9 cellular contexts compared by ENCODE assay signal in genomic region chr13:100434010-100434763, GRCh38.
DNase-seq lines count a peak whose midpoint lies in the region; ATAC-seq, FAIRE-seq and TF ChIP-seq lines count a peak whose summit lies in the region.
"Had no signal": no experiment of that assay in that cellular context is flagged by ENCODE, and none has a peak within 500 bp of the region (broad histone marks: within the 10 kb centered on the region; RNA-seq: fewer than 3 reads in every experiment).

No MANE protein-coding gene starts in this region.

- ATAC-seq in GM18873 (IDR thresholded peaks at IDR 0.05; ENCODE audit: low FRiP score, unreplicated experiment): peak; percentile 95
- peak; percentile 69 for ATAC-seq in HG02840 (IDR thresholded peaks at IDR 0.05; ENCODE audit: low FRiP score, unreplicated experiment)
- ATAC-seq in heart right ventricle: no peak

- TF ChIP-seq CTCF in heart right ventricle (IDR thresholded peaks at IDR 0.05): no peak
- no peak for TF ChIP-seq CTCF in kidney (IDR thresholded peaks at IDR 0.05; ENCODE audit: borderline replicate concordance, extremely low read depth, insufficient read depth)

- DNase-seq in SW480 (ENCODE audit: low spot score) (peak; percentile 83), SKM-1 treated with dmso at 0.1 percent for 144 hours (lab: John Stamatoyannopoulos, UW; ENCODE audit: unreplicated experiment) (no peak), heart right ventricle (no peak), NCI-H1436 treated with DMSO at 0.1 percent for 48 hours (lab: John Stamatoyannopoulos, UW) (no peak), kidney (no peak)
- DNase-seq: stimulated activated CD4-positive, alpha-beta T cell treated with anti-CD3 and anti-CD28 coated beads, Interleukin-1b, Interleukin-23, amount 100 ng/mL, for 48 hours had no signal

- H3K36me3 ChIP-seq in mucosa of rectum (ENCODE audit: control insufficient read depth in 2 of 2, insufficient read depth in 2 of 2, low read length in 2 of 2): peaks cover 0 to 3% of the 10 kb centered on the region in 2 donors
- peaks cover 0 to 12% (median 0%) of the 10 kb centered on the region in 9 donors for H3K36me3 ChIP-seq in heart right ventricle
- no peaks in the 10 kb centered on the region for H3K36me3 ChIP-seq in kidney (ENCODE audit: control insufficient read depth in 1 of 2, insufficient read depth in 2 of 2, low read length in 2 of 2)

- 84 to 92% methylated on average over 5 of the region's 5 CpGs for WGBS in heart right ventricle, 2 donors

- peaks cover 3 to 18% of the 10 kb centered on the region in 2 donors for H3K4me1 ChIP-seq in mucosa of rectum (ENCODE audit: control insufficient read depth in 2 of 2, insufficient read depth in 2 of 2, low read length in 2 of 2)
- no peaks in the 10 kb centered on the region for H3K4me1 ChIP-seq in heart right ventricle
- H3K4me1 ChIP-seq in kidney (ENCODE audit: control insufficient read depth in 1 of 2, insufficient read depth in 1 of 2, low read depth in 1 of 2, low read length in 2 of 2): no peaks in the 10 kb centered on the region

- no peak overlapping the region for H3K4me3 ChIP-seq in mucosa of rectum (ENCODE audit: low read length in 2 of 2)
- H3K4me3 ChIP-seq in heart right ventricle: no peak overlapping the region
- no peak overlapping the region for H3K4me3 ChIP-seq in kidney (ENCODE audit: low read length in 2 of 2)

- intact Hi-C loops in heart right ventricle (cut with DNase I): no loop called here
- intact Hi-C loops in kidney (cut with DNase I): no loop called here

- H3K9ac ChIP-seq in mucosa of rectum (ENCODE audit: low read depth in 1 of 2, low read length in 2 of 2) (no peak overlapping the region), kidney (ENCODE audit: low read length in 2 of 2) (no peak overlapping the region)

- H3K27me3 ChIP-seq in mucosa of rectum (ENCODE audit: control insufficient read depth in 2 of 2, insufficient read depth in 2 of 2, low read length in 2 of 2) (no peaks in the 10 kb centered on the region), heart right ventricle (no peaks in the 10 kb centered on the region)

- H3K9me3 ChIP-seq in mucosa of rectum (ENCODE audit: control insufficient read depth in 2 of 2, low read length in 2 of 2): no peaks in the 10 kb centered on the region
- H3K9me3 ChIP-seq in heart right ventricle: peaks cover 0 to 7% (median 0%) of the 10 kb centered on the region in 11 donors
- no peaks in the 10 kb centered on the region for H3K9me3 ChIP-seq in kidney (ENCODE audit: control insufficient read depth in 1 of 2, low read length in 2 of 2)

- FAIRE-seq in kidney (lab: Jason Lieb, UNC): no peak

- H3K27ac ChIP-seq in mucosa of rectum (ENCODE audit: low read depth in 2 of 2, low read length in 2 of 2) (peak overlapping the region; percentile 49 to 63), heart right ventricle (no peak overlapping the region), kidney (ENCODE audit: low read depth in 2 of 2, low read length in 2 of 2) (no peak overlapping the region)

Comparison
In these comparisons a context has a peak if more than half of its experiments do, and no peak if none do; other contexts are left out.
1. ATAC-seq: peak in GM18873 (single experiment) and HG02840 (single experiment); none in heart right ventricle (0 of 8).
2. H3K27ac ChIP-seq: peak in mucosa of rectum (2 of 2); none in heart right ventricle (0 of 10) and kidney (0 of 2).